18 cellular contexts compared by ENCODE assay signal in the genomic region with DNA sequence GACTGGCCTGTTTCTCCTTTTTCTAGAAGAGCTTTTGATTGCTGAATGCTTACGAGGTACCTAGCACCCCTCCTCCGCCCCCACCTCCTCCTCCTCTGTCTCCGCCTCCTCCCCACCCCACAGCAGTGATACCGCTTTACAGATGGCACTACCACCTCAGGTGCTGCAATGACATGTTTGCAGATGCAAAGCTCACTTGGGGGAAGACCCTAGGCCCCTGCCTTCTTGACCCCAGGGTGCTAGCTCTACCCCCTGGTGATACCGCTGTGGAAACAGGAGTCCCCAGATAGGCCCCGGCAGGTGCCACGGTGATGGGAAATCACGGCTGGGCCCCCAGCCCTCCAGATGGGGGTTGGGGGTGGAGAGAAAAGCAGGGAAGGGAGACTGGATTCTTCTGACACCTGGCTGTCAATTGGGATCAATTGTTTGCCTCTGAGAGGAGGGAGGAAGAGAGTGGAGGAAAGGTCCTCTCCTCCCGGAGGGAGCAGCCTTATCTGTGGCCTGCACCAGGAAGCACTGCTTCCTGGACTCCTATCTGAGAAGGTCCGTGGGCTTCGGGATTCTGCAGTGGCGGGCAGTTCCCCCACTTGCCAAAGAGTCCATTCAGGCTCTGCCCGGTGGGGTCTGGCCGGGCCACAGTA. TPM values are rescaled to one million over a fixed set of nuclear protein-coding genes. Genes with fewer than 3 reads are reported as not detected.
A peak's percentile ranks its signal among the peaks of the same experiment; 100 is the strongest.
DNase-seq lines count a peak whose midpoint lies in the region; ATAC-seq and TF ChIP-seq lines count a peak whose summit lies in the region.
"Had no signal": no experiment of that assay in that cellular context is flagged by ENCODE, and none has a peak within 500 bp of the region (broad histone marks: within the 10 kb centered on the region; RNA-seq: fewer than 3 reads in every experiment).

No MANE protein-coding gene starts in this region.

- H3K9me3 Mint-ChIP-seq in stimulated activated effector memory CD8-positive, alpha-beta T cell treated with anti-CD3 and anti-CD28 coated beads, Interleukin-12 subunit alpha, Interleukin-12 subunit beta, amount 100 ng/mL, for 72 hours, result no peaks in the 10 kb centered on the region
- H3K9me3 Mint-ChIP-seq in activated T-cell treated with anti-CD3 and anti-CD28 coated beads, Interleukin-2, amount 50 U/mL, for 72 hours, result no peaks in the 10 kb centered on the region
- H3K9me3 Mint-ChIP-seq: activated naive CD4-positive, alpha-beta T cell treated with anti-CD3 and anti-CD28 coated beads for 36 hours; CD4-positive, alpha-beta T cell; naive thymus-derived CD8-positive, alpha-beta T cell had no signal

- peaks cover 9% of the 10 kb centered on the region for H3K4me1 Mint-ChIP-seq in stimulated activated effector memory CD8-positive, alpha-beta T cell treated with anti-CD3 and anti-CD28 coated beads, Interleukin-12 subunit alpha, Interleukin-12 subunit beta, amount 100 ng/mL, for 72 hours
- peaks cover 12% of the 10 kb centered on the region for H3K4me1 Mint-ChIP-seq in activated T-cell treated with anti-CD3 and anti-CD28 coated beads, Interleukin-2, amount 50 U/mL, for 72 hours (ENCODE audit: low read depth)

- CTCF ChIA-PET in RWPE1 (lab: Yijun Ruan, JAX), result interaction anchor here (0.6 to 0.7 kb wide), 2 partner anchors 146 to 148 kb away, joined by 4 read pairs; no protein-coding TSS in a partner anchor

- DNase-seq in DMS53 (lab: John Stamatoyannopoulos, UW), result peak; percentile 55
- no peak for DNase-seq in DMS53 treated with DMSO at 0.1 percent for 48 hours (lab: John Stamatoyannopoulos, UW; ENCODE audit: unreplicated experiment)
- DNase-seq in RWPE1 (ENCODE audit: low spot score), result no peak
- no peak for DNase-seq in stimulated activated effector memory CD8-positive, alpha-beta T cell treated with anti-CD3 and anti-CD28 coated beads, Interleukin-12 subunit alpha, Interleukin-12 subunit beta, amount 100 ng/mL, for 72 hours (ENCODE audit: low spot score in 2 of 2)
- no peak for DNase-seq in activated T-cell treated with anti-CD3 and anti-CD28 coated beads, Interleukin-2, amount 50 U/mL, for 72 hours
- DNase-seq in islet precursor cell, result no peak
- DNase-seq: brain microvascular endothelial cell, GOT3 had no signal

- H3K27me3 Mint-ChIP-seq in activated T-cell treated with anti-CD3 and anti-CD28 coated beads, Interleukin-2, amount 50 U/mL, for 72 hours (ENCODE audit: low read depth), result no peaks in the 10 kb centered on the region
- H3K27me3 Mint-ChIP-seq: CD4-positive, alpha-beta T cell; naive thymus-derived CD8-positive, alpha-beta T cell had no signal

- ATAC-seq in stimulated activated effector memory CD8-positive, alpha-beta T cell treated with anti-CD3 and anti-CD28 coated beads, Interleukin-12 subunit alpha, Interleukin-12 subunit beta, amount 100 ng/mL, for 72 hours, result no peak
- ATAC-seq in activated T-cell treated with anti-CD3 and anti-CD28 coated beads, Interleukin-2, amount 50 U/mL, for 72 hours (replicated peaks in 1 of 2), result no peak
- ATAC-seq in SK-N-SH treated with all-trans-retinoic acid at 6 μM for 48 hours, result no peak

- no peaks in the 10 kb centered on the region for H3K36me3 Mint-ChIP-seq in stimulated activated effector memory CD8-positive, alpha-beta T cell treated with anti-CD3 and anti-CD28 coated beads, Interleukin-12 subunit alpha, Interleukin-12 subunit beta, amount 100 ng/mL, for 72 hours
- no peaks in the 10 kb centered on the region for H3K36me3 Mint-ChIP-seq in activated T-cell treated with anti-CD3 and anti-CD28 coated beads, Interleukin-2, amount 50 U/mL, for 72 hours (ENCODE audit: insufficient read depth in 2 of 2)

- H3K36me3 ChIP-seq in iPS-20b (ENCODE audit: insufficient read depth, low read depth, low read length), result peaks cover 36% of the 10 kb centered on the region

- H3K27ac ChIP-seq in RWPE1, result peak overlapping the region; percentile 49
- no peak overlapping the region for H3K27ac ChIP-seq in iPS-20b (ENCODE audit: low read length)
- H3K27ac ChIP-seq: 22Rv1, brain microvascular endothelial cell had no signal

- H3K27me3 ChIP-seq in iPS-20b (ENCODE audit: insufficient read depth, low read length), result peaks cover 2% of the 10 kb centered on the region; the same call in 1 of the 2 replicates
- H3K27me3 ChIP-seq: brain microvascular endothelial cell had no signal

- H3K27ac Mint-ChIP-seq in stimulated activated effector memory CD8-positive, alpha-beta T cell treated with anti-CD3 and anti-CD28 coated beads, Interleukin-12 subunit alpha, Interleukin-12 subunit beta, amount 100 ng/mL, for 72 hours, result peak overlapping the region; percentile 48
- no peak overlapping the region for H3K27ac Mint-ChIP-seq in activated T-cell treated with anti-CD3 and anti-CD28 coated beads, Interleukin-2, amount 50 U/mL, for 72 hours
- H3K27ac Mint-ChIP-seq: activated naive CD4-positive, alpha-beta T cell treated with anti-CD3 and anti-CD28 coated beads for 36 hours; CD4-positive, alpha-beta T cell had no signal

- H3K4me3 ChIP-seq in iPS-20b (ENCODE audit: low read length), result no peak overlapping the region
- H3K4me3 ChIP-seq: GM12878, thoracic aorta had no signal

- H3K4me1 ChIP-seq in iPS-20b (ENCODE audit: insufficient read depth, low read length), result peaks cover 24% of the 10 kb centered on the region

- H3K9ac ChIP-seq in iPS-20b (ENCODE audit: low read depth, low read length), result 0 out of 2 replicates have a peak overlapping the region, but pooled peaks have one; percentile 32

- TF ChIP-seq CTCF in RWPE1 (conservative IDR thresholded peaks at IDR 0.05; ENCODE audit: low read depth), result no peak

- no peak overlapping the region for H3K4me3 Mint-ChIP-seq in stimulated activated effector memory CD8-positive, alpha-beta T cell treated with anti-CD3 and anti-CD28 coated beads, Interleukin-12 subunit alpha, Interleukin-12 subunit beta, amount 100 ng/mL, for 72 hours
- no peak overlapping the region for H3K4me3 Mint-ChIP-seq in activated T-cell treated with anti-CD3 and anti-CD28 coated beads, Interleukin-2, amount 50 U/mL, for 72 hours
- H3K4me3 Mint-ChIP-seq: activated naive CD4-positive, alpha-beta T cell treated with anti-CD3 and anti-CD28 coated beads for 36 hours; CD4-positive, alpha-beta T cell; naive thymus-derived CD8-positive, alpha-beta T cell had no signal

- H3K9me3 ChIP-seq in iPS-20b (ENCODE audit: insufficient read depth, low read depth, low read length), result no peaks in the 10 kb centered on the region
- H3K9me3 ChIP-seq: thoracic aorta had no signal

- POLR2A ChIA-PET in RWPE1 (lab: Yijun Ruan, JAX; ENCODE audit: low non-redundant PET), result no interaction called here

TF ChIP-seq in SK-N-SH treated with all-trans-retinoic acid at 6 μM for 48 hours, 23 proteins besides CTCF, POLR2A, EP300 and RAD21:
- TF ChIP-seq OSR1 (CRISPR knock-in tag; IDR thresholded peaks at IDR 0.05) (no peak), SNAI2 (CRISPR knock-in tag; IDR thresholded peaks at IDR 0.05) (no peak), ZNF70 (CRISPR knock-in tag; IDR thresholded peaks at IDR 0.05) (no peak), ISL1 (CRISPR knock-in tag; IDR thresholded peaks at IDR 0.05) (no peak), ZNF8 (CRISPR knock-in tag; IDR thresholded peaks at IDR 0.05) (no peak), ZFP3 (CRISPR knock-in tag; IDR thresholded peaks at IDR 0.05) (no peak)
- TF ChIP-seq, protein P1, sequence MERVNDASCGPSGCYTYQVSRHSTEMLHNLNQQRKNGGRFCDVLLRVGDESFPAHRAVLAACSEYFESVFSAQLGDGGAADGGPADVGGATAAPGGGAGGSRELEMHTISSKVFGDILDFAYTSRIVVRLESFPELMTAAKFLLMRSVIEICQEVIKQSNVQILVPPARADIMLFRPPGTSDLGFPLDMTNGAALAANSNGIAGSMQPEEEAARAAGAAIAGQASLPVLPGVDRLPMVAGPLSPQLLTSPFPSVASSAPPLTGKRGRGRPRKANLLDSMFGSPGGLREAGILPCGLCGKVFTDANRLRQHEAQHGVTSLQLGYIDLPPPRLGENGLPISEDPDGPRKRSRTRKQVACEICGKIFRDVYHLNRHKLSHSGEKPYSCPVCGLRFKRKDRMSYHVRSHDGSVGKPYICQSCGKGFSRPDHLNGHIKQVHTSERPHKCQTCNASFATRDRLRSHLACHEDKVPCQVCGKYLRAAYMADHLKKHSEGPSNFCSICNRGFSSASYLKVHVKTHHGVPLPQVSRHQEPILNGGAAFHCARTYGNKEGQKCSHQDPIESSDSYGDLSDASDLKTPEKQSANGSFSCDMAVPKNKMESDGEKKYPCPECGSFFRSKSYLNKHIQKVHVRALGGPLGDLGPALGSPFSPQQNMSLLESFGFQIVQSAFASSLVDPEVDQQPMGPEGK (CRISPR knock-in tag; IDR thresholded peaks at IDR 0.05; ENCODE audit: borderline replicate concordance), result no peak
TF ChIP-seq in SK-N-SH treated with all-trans-retinoic acid at 6 μM for 48 hours: peak in this region for 0.

RNA-seq across cellular contexts. Expression of a gene that starts 37.6 kb away (rescaled TPM):
- total RNA-seq in activated T-cell treated with anti-CD3 and anti-CD28 coated beads, Interleukin-2, amount 50 U/mL, for 72 hours, result not detected
- total RNA-seq: activated naive CD4-positive, alpha-beta T cell treated with anti-CD3 and anti-CD28 coated beads for 36 hours; MCF 10A; renal cortical epithelial cell had no signal
